ENCODE assay signal across 9 cellular contexts in genomic region chr15:37099321-37100108, GRCh38. TPM values are rescaled to one million over a fixed set of nuclear protein-coding genes. Genes with fewer than 3 reads are reported as not detected.
DNase-seq lines count a peak whose midpoint lies in the region; ATAC-seq, FAIRE-seq and TF ChIP-seq lines count a peak whose summit lies in the region.
"Had no signal": no experiment of that assay in that cellular context is flagged by ENCODE, and none has a peak within 500 bp of the region (broad histone marks: within the 10 kb centered on the region; RNA-seq: fewer than 3 reads in every experiment).

No MANE protein-coding gene starts in this region.

- peak in 1 of 3 donors; percentile 15 for DNase-seq in CD4-positive, CD25-positive, alpha-beta regulatory T cell
- peak; percentile 42 for DNase-seq in GM23338 (ENCODE audit: low spot score)
- DNase-seq in RWPE2 (ENCODE audit: low spot score): no peak
- peak; percentile 46 for DNase-seq in endothelial cell of umbilical vein (ENCODE audit: low read depth, low spot score)
- DNase-seq in nephron progenitor cell: peak; percentile 25
- DNase-seq in NCI-H774 (lab: John Stamatoyannopoulos, UW): no peak
- no peak for DNase-seq in KG1 (lab: John Stamatoyannopoulos, UW)

- H3K9ac ChIP-seq in endothelial cell of umbilical vein (replicated peaks; ENCODE audit: extremely low read depth, insufficient read depth, low read length): peak overlapping the region; percentile 92

- no peaks in the 10 kb centered on the region for H3K9me3 ChIP-seq in CD4-positive, CD25-positive, alpha-beta regulatory T cell (ENCODE audit: control insufficient read depth in 2 of 2, low read length in 2 of 2)
- H3K9me3 ChIP-seq in RWPE2 (ENCODE audit: severe bottlenecking) (no peaks in the 10 kb centered on the region), endothelial cell of umbilical vein (replicated peaks; ENCODE audit: control insufficient read depth, insufficient read depth, low read length) (no peaks in the 10 kb centered on the region)

- no peak for ATAC-seq in CD4-positive, CD25-positive, alpha-beta regulatory T cell (ENCODE audit: low read depth in 2 of 2)
- ATAC-seq in GM23338 (no peak), RWPE2 (ENCODE audit: low read depth) (no peak), GM18867 (IDR thresholded peaks at IDR 0.05; ENCODE audit: unreplicated experiment) (no peak)

- no peak overlapping the region for H2AFZ ChIP-seq in GM23338
- H2AFZ ChIP-seq in endothelial cell of umbilical vein (ENCODE audit: low read depth, low read length): peak overlapping the region; percentile 94

- intact Hi-C loops in endothelial cell of umbilical vein (cut with micrococcal nuclease): loop anchor here (2.0 to 10.0 kb wide), 6 partner anchors 455 to 1792 kb away; partner anchors contain the start of gene SPRED1

- peaks cover 0 to 27% (median 0%) of the 10 kb centered on the region in 7 donors for H3K9me3 Mint-ChIP-seq in CD4-positive, CD25-positive, alpha-beta regulatory T cell
- H3K9me3 Mint-ChIP-seq in GM23338 (no peaks in the 10 kb centered on the region; the same call in 1 of the 3 replicates), nephron progenitor cell (no peaks in the 10 kb centered on the region)

- H3K9me2 ChIP-seq in GM23338 (ENCODE audit: insufficient read depth): no peaks in the 10 kb centered on the region

- no peak overlapping the region for H3K27ac ChIP-seq in CD4-positive, CD25-positive, alpha-beta regulatory T cell (ENCODE audit: insufficient read depth, low read length, poor library complexity, severe bottlenecking)
- H3K27ac ChIP-seq in GM23338 (ENCODE audit: low read depth) (no peak overlapping the region), RWPE2 (ENCODE audit: poor library complexity, severe bottlenecking) (peak overlapping the region; percentile 52), endothelial cell of umbilical vein (ENCODE audit: insufficient read depth, low read depth, low read length) (peak overlapping the region; percentile 83)

- peak overlapping the region; percentile 94 to 99 (median 96) for H3K4me3 Mint-ChIP-seq in CD4-positive, CD25-positive, alpha-beta regulatory T cell
- H3K4me3 Mint-ChIP-seq in GM23338 (peak overlapping the region; percentile 82), nephron progenitor cell (peak overlapping the region; percentile 99)

- no peak for TF ChIP-seq POLR2A in endothelial cell of umbilical vein (IDR thresholded peaks at IDR 0.05; ENCODE audit: low read depth, low read length)

- peaks cover 32% of the 10 kb centered on the region for H3K27me3 ChIP-seq in CD4-positive, CD25-positive, alpha-beta regulatory T cell (ENCODE audit: control insufficient read depth, insufficient read depth, low read length)
- H3K27me3 ChIP-seq in GM23338 (ENCODE audit: insufficient read depth): peaks cover 81% of the 10 kb centered on the region
- peaks cover 93% of the 10 kb centered on the region for H3K27me3 ChIP-seq in RWPE2 (ENCODE audit: insufficient read depth, poor library complexity, severe bottlenecking)
- H3K27me3 ChIP-seq in endothelial cell of umbilical vein (ENCODE audit: control insufficient read depth in 2 of 2, insufficient read depth in 2 of 2, low read length in 2 of 2): peaks cover 7 to 23% of the 10 kb centered on the region in 2 experiments

- no peaks in the 10 kb centered on the region for H3K9me1 ChIP-seq in endothelial cell of umbilical vein (replicated peaks; ENCODE audit: control insufficient read depth, extremely low read depth, insufficient read depth, low read length)

- no peaks in the 10 kb centered on the region for H3K36me3 ChIP-seq in CD4-positive, CD25-positive, alpha-beta regulatory T cell (ENCODE audit: control insufficient read depth, insufficient read depth, low read length)
- H3K36me3 ChIP-seq in GM23338 (ENCODE audit: insufficient read depth) (no peaks in the 10 kb centered on the region), RWPE2 (ENCODE audit: low read depth) (no peaks in the 10 kb centered on the region), endothelial cell of umbilical vein (ENCODE audit: control insufficient read depth in 2 of 2, extremely low read depth in 1 of 2, insufficient read depth in 2 of 2, low read length in 2 of 2) (no peaks in the 10 kb centered on the region)

- peaks cover 39% of the 10 kb centered on the region for H3K4me1 ChIP-seq in CD4-positive, CD25-positive, alpha-beta regulatory T cell (ENCODE audit: control insufficient read depth, insufficient read depth, low read length, poor library complexity, severe bottlenecking)
- H3K4me1 ChIP-seq in GM23338 (ENCODE audit: insufficient read depth) (peaks cover 63% of the 10 kb centered on the region), RWPE2 (ENCODE audit: insufficient read depth, poor library complexity, severe bottlenecking) (peaks cover 12% of the 10 kb centered on the region), endothelial cell of umbilical vein (ENCODE audit: control insufficient read depth, extremely low read depth, insufficient read depth, low read length) (peaks cover 24% of the 10 kb centered on the region)

- peak; percentile 75 for FAIRE-seq in endothelial cell of umbilical vein (lab: Jason Lieb, UNC)
- FAIRE-seq: TTC549 had no signal

- no TSS peak for BruUV-seq in endothelial cell of umbilical vein (replicated peaks; lab: Mats Ljungman, UMichigan)

- peak overlapping the region; percentile 58 for H3K4me3 ChIP-seq in CD4-positive, CD25-positive, alpha-beta regulatory T cell (ENCODE audit: low read depth, low read length)
- peak overlapping the region; percentile 80 for H3K4me3 ChIP-seq in GM23338
- peak overlapping the region; percentile 65 for H3K4me3 ChIP-seq in RWPE2 (ENCODE audit: severe bottlenecking)
- peak overlapping the region; percentile 89 to 95 (median 92) for H3K4me3 ChIP-seq in endothelial cell of umbilical vein (replicated peaks in 1 of 3; ENCODE audit: insufficient read depth in 1 of 3, low read depth in 1 of 3, low read length in 3 of 3)

- H3K79me2 ChIP-seq in GM23338 (replicated peaks; ENCODE audit: insufficient read depth): no peaks in the 10 kb centered on the region
- H3K79me2 ChIP-seq in endothelial cell of umbilical vein (ENCODE audit: control insufficient read depth, insufficient read depth, low read length): peaks cover 20% of the 10 kb centered on the region

- dilution Hi-C loops in endothelial cell of umbilical vein (cut with MboI; ENCODE audit: extremely low pct_ligation_motif_present, low sequenced_read_pairs): no loop called here

- peaks cover 4 to 71% (median 26%) of the 10 kb centered on the region in 4 donors for H3K4me1 Mint-ChIP-seq in CD4-positive, CD25-positive, alpha-beta regulatory T cell
- peaks cover 58% of the 10 kb centered on the region for H3K4me1 Mint-ChIP-seq in GM23338
- H3K4me1 Mint-ChIP-seq in nephron progenitor cell: peaks cover 24% of the 10 kb centered on the region

- CTCF ChIA-PET in endothelial cell of umbilical vein (lab: Charles Lee): interaction anchor here (0.6 to 1.5 kb wide), 4 partner anchors 12 to 194 kb away, joined by 3 to 7 read pairs (median 4); no protein-coding TSS in a partner anchor

- no peak overlapping the region for H3K27ac Mint-ChIP-seq in CD4-positive, CD25-positive, alpha-beta regulatory T cell
- no peak overlapping the region for H3K27ac Mint-ChIP-seq in GM23338
- peak overlapping the region; percentile 99 for H3K27ac Mint-ChIP-seq in nephron progenitor cell

- H4K20me1 ChIP-seq in GM23338 (replicated peaks; ENCODE audit: insufficient read depth) (no peaks in the 10 kb centered on the region; the same call in none of the 2 replicates), endothelial cell of umbilical vein (replicated peaks; ENCODE audit: control insufficient read depth, extremely low read depth, insufficient read depth, low read length) (no peaks in the 10 kb centered on the region)

- no peaks in the 10 kb centered on the region for H3K36me3 Mint-ChIP-seq in CD4-positive, CD25-positive, alpha-beta regulatory T cell
- no peaks in the 10 kb centered on the region for H3K36me3 Mint-ChIP-seq in GM23338 (ENCODE audit: low read depth)
- peaks cover 37% of the 10 kb centered on the region for H3K36me3 Mint-ChIP-seq in nephron progenitor cell (ENCODE audit: low read depth)

- POLR2A ChIA-PET in endothelial cell of umbilical vein (lab: Charles Lee): no interaction called here

- no peak for TF ChIP-seq CTCF in GM23338 (conservative IDR thresholded peaks at IDR 0.05; ENCODE audit: low read depth in 2 of 2)
- TF ChIP-seq CTCF in RWPE2 (IDR thresholded peaks at IDR 0.05; ENCODE audit: poor library complexity, severe bottlenecking): no peak
- no peak for TF ChIP-seq CTCF in endothelial cell of umbilical vein (IDR thresholded peaks at IDR 0.05; ENCODE audit: extremely low read depth in 1 of 2, insufficient read depth in 1 of 2, low read depth in 1 of 2, low read length in 2 of 2)
- no peak for TF ChIP-seq CTCF in nephron progenitor cell (IDR thresholded peaks at IDR 0.05)

- peaks cover 33% of the 10 kb centered on the region for H3F3A ChIP-seq in GM23338 (replicated peaks; ENCODE audit: low read depth)

- H3K4me2 ChIP-seq in GM23338: peak overlapping the region; percentile 83
- peak overlapping the region; percentile 84 for H3K4me2 ChIP-seq in endothelial cell of umbilical vein (ENCODE audit: insufficient read depth, low read length)

- H3K27me3 Mint-ChIP-seq in CD4-positive, CD25-positive, alpha-beta regulatory T cell: peaks cover 90% of the 10 kb centered on the region
- peaks cover 90% of the 10 kb centered on the region for H3K27me3 Mint-ChIP-seq in GM23338 (ENCODE audit: insufficient read depth, low read depth, poor library complexity)
- H3K27me3 Mint-ChIP-seq in nephron progenitor cell (ENCODE audit: low read depth, poor library complexity): peaks cover 14% of the 10 kb centered on the region

TF ChIP-seq in GM23338, 12 proteins besides CTCF, POLR2A, EP300 and RAD21:
- TF ChIP-seq EZH2 (IDR thresholded peaks at IDR 0.05; ENCODE audit: low read depth, unreplicated experiment) (peak; percentile 82), STAT1 (IDR thresholded peaks at IDR 0.05; ENCODE audit: unreplicated experiment) (no peak)

TF ChIP-seq in endothelial cell of umbilical vein, 7 proteins besides CTCF, POLR2A, EP300 and RAD21 (continues in another document):
- TF ChIP-seq GATA2 (IDR thresholded peaks at IDR 0.05; ENCODE audit: insufficient read depth, insufficient read length, low read depth, low read length): no peak
- TF ChIP-seq FOS (IDR thresholded peaks at IDR 0.05; ENCODE audit: borderline replicate concordance, insufficient read depth, low read length): no peak

RNA-seq across cellular contexts. Expression of gene MEIS2, which starts 0.8 kb away (rescaled TPM):
- total RNA-seq in CD4-positive, CD25-positive, alpha-beta regulatory T cell: not detected
- polyA plus RNA-seq in CD4-positive, CD25-positive, alpha-beta regulatory T cell: not detected
- not detected in 2 replicates for total RNA-seq in GM23338 (2014; rRNA removed; shearing (Covaris generic))
- polyA plus RNA-seq in GM23338 (2016; fragmentation: Nextera tagmentation; extraction: Ambion mirVana): 0.16 and 0.27 TPM in 2 replicates
- total RNA-seq in endothelial cell of umbilical vein: 22.5 and 27.1 TPM in 2 replicates
- 26.2 and 28.4 TPM in 2 replicates for polyA plus RNA-seq in endothelial cell of umbilical vein
- polyA plus RNA-seq in endothelial cell of umbilical vein (2011; cell fraction: cytosol; rRNA removed): 25.7 and 32.1 TPM in 2 replicates
- 56.8 and 67.4 TPM in 2 replicates for polyA plus RNA-seq in endothelial cell of umbilical vein (2011; cell fraction: nucleus; rRNA removed)
- polyA plus RNA-seq in endothelial cell of umbilical vein (2012): 21.0 and 23.7 TPM in 2 replicates
- polyA minus RNA-seq in endothelial cell of umbilical vein: 42.7 and 61.4 TPM in 2 replicates
- polyA minus RNA-seq in endothelial cell of umbilical vein (2011; cell fraction: cytosol; rRNA and poly(A)+ RNA removed): 6.8 TPM
- 122 and 143 TPM in 2 replicates for polyA minus RNA-seq in endothelial cell of umbilical vein (2011; cell fraction: nucleus; rRNA and poly(A)+ RNA removed)

Comparison
In these comparisons a context has a peak if more than half of its experiments do, and no peak if none do; other contexts are left out.
1. DNase-seq: peak in GM23338 (single experiment), endothelial cell of umbilical vein (single experiment) and nephron progenitor cell (single experiment); none in RWPE2 (single experiment), NCI-H774 (single experiment) and KG1 (single experiment).
2. H3K27ac ChIP-seq: peak in RWPE2 (single experiment) and endothelial cell of umbilical vein (single experiment); none in CD4-positive, CD25-positive, alpha-beta regulatory T cell (single experiment) and GM23338 (single experiment).
3. RNA of gene MEIS2, which starts 0.8 kb away (total RNA-seq): 22.5 to 27.1 TPM in endothelial cell of umbilical vein; not detected in CD4-positive, CD25-positive, alpha-beta regulatory T cell (single experiment) and not detected in GM23338; every median in the first group is over 10 times any median in the second.
4. Peak in every context shown above with its lines, with median percentiles within 50 percentile points of each other: H3K4me3 ChIP-seq and H3K4me3 Mint-ChIP-seq.